ENCODE assay signal across 1 cellular context in genomic region chr1:22828151-22828817, GRCh38.
A peak's percentile ranks its signal among the peaks of the same experiment; 100 is the strongest.
TF ChIP-seq lines count a peak whose summit lies in the region.

No MANE protein-coding gene starts in this region.

TF ChIP-seq in K562, 482 proteins besides CTCF, POLR2A, EP300 and RAD21 (continued from another document):
- TF ChIP-seq CEBPG (CRISPR knock-in tag; IDR thresholded peaks at IDR 0.05) (no peak), CEBPG (tag; conservative IDR thresholded peaks at IDR 0.05 in 1 of 2, IDR thresholded peaks at IDR 0.05 in 1 of 2) (peak in 1 of 2 experiments; percentile 44; a peak in 1 of 4 replicates), ZNF79 (CRISPR knock-in tag; IDR thresholded peaks at IDR 0.05; ENCODE audit: low read depth) (no peak), RBM39 (optimal IDR thresholded peaks at IDR 0.05; ENCODE audit: low read depth, low read length) (no peak), DPF2 (IDR thresholded peaks at IDR 0.05) (no peak), KLF13 (tag; IDR thresholded peaks at IDR 0.05; ENCODE audit: borderline replicate concordance, low read depth) (no peak), USF2 (CRISPR knock-in tag; IDR thresholded peaks at IDR 0.05) (peak; percentile 64), ZNF3 (CRISPR knock-in tag; IDR thresholded peaks at IDR 0.05) (no peak), FUS (optimal IDR thresholded peaks at IDR 0.05; ENCODE audit: low read depth, low read length) (no peak), STAT6 (CRISPR knock-in tag; IDR thresholded peaks at IDR 0.05) (no peak), BHLHE40 (IDR thresholded peaks at IDR 0.05; ENCODE audit: low read length) (peak; percentile 55; the same call in 1 of the 2 replicates), POLR2AphosphoS2 (IDR thresholded peaks at IDR 0.05; ENCODE audit: low read length) (no peak), ATF7 (IDR thresholded peaks at IDR 0.05) (no peak), GATAD2B (IDR thresholded peaks at IDR 0.05; ENCODE audit: borderline replicate concordance) (no peak), ESRRA (IDR thresholded peaks at IDR 0.05; ENCODE audit: borderline replicate concordance, low read depth) (no peak), POLR3A (IDR thresholded peaks at IDR 0.05; ENCODE audit: borderline replicate concordance, extremely low read depth, insufficient read depth, insufficient read length) (no peak), CLOCK (CRISPR knock-in tag; IDR thresholded peaks at IDR 0.05; ENCODE audit: borderline replicate concordance) (no peak), RFX1 (IDR thresholded peaks at IDR 0.05) (no peak), WHSC1 (IDR thresholded peaks at IDR 0.05; ENCODE audit: low read length) (no peak), CCNT2 (IDR thresholded peaks at IDR 0.05; ENCODE audit: borderline replicate concordance, extremely low read depth, insufficient read length, low read depth, low read length) (no peak), FOXA3 (CRISPR knock-in tag; conservative IDR thresholded peaks at IDR 0.05 in 1 of 2, IDR thresholded peaks at IDR 0.05 in 1 of 2) (no peak), SMARCC2 (IDR thresholded peaks at IDR 0.05; ENCODE audit: low read depth) (no peak), PCBP2 (IDR thresholded peaks at IDR 0.05; ENCODE audit: low read depth, low read length, poor library complexity, severe bottlenecking) (no peak), CEBPB (tag; IDR thresholded peaks at IDR 0.05) (0 out of 2 replicates have a peak, but pooled peaks have one; percentile 45), SMARCB1 (IDR thresholded peaks at IDR 0.05; ENCODE audit: insufficient read length, low read depth) (no peak), GABPB1 (CRISPR knock-in tag; IDR thresholded peaks at IDR 0.05) (no peak)
- TF ChIP-seq, protein P1, sequence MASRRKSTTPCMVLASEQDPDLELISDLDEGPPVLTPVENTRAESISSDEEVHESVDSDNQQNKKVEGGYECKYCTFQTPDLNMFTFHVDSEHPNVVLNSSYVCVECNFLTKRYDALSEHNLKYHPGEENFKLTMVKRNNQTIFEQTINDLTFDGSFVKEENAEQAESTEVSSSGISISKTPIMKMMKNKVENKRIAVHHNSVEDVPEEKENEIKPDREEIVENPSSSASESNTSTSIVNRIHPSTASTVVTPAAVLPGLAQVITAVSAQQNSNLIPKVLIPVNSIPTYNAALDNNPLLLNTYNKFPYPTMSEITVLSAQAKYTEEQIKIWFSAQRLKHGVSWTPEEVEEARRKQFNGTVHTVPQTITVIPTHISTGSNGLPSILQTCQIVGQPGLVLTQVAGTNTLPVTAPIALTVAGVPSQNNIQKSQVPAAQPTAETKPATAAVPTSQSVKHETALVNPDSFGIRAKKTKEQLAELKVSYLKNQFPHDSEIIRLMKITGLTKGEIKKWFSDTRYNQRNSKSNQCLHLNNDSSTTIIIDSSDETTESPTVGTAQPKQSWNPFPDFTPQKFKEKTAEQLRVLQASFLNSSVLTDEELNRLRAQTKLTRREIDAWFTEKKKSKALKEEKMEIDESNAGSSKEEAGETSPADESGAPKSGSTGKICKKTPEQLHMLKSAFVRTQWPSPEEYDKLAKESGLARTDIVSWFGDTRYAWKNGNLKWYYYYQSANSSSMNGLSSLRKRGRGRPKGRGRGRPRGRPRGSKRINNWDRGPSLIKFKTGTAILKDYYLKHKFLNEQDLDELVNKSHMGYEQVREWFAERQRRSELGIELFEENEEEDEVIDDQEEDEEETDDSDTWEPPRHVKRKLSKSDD (conservative IDR thresholded peaks at IDR 0.05; ENCODE audit: low read length) = no peak
- TF ChIP-seq, protein P2, sequence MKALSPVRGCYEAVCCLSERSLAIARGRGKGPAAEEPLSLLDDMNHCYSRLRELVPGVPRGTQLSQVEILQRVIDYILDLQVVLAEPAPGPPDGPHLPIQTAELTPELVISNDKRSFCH (CRISPR knock-in tag; IDR thresholded peaks at IDR 0.05) = no peak
- TF ChIP-seq, protein P2 (tag; IDR thresholded peaks at IDR 0.05) = no peak
- TF ChIP-seq, protein P3, sequence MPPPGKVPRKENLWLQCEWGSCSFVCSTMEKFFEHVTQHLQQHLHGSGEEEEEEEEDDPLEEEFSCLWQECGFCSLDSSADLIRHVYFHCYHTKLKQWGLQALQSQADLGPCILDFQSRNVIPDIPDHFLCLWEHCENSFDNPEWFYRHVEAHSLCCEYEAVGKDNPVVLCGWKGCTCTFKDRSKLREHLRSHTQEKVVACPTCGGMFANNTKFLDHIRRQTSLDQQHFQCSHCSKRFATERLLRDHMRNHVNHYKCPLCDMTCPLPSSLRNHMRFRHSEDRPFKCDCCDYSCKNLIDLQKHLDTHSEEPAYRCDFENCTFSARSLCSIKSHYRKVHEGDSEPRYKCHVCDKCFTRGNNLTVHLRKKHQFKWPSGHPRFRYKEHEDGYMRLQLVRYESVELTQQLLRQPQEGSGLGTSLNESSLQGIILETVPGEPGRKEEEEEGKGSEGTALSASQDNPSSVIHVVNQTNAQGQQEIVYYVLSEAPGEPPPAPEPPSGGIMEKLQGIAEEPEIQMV (tag; conservative IDR thresholded peaks at IDR 0.05; ENCODE audit: low read depth) = no peak
- TF ChIP-seq, protein P4, sequence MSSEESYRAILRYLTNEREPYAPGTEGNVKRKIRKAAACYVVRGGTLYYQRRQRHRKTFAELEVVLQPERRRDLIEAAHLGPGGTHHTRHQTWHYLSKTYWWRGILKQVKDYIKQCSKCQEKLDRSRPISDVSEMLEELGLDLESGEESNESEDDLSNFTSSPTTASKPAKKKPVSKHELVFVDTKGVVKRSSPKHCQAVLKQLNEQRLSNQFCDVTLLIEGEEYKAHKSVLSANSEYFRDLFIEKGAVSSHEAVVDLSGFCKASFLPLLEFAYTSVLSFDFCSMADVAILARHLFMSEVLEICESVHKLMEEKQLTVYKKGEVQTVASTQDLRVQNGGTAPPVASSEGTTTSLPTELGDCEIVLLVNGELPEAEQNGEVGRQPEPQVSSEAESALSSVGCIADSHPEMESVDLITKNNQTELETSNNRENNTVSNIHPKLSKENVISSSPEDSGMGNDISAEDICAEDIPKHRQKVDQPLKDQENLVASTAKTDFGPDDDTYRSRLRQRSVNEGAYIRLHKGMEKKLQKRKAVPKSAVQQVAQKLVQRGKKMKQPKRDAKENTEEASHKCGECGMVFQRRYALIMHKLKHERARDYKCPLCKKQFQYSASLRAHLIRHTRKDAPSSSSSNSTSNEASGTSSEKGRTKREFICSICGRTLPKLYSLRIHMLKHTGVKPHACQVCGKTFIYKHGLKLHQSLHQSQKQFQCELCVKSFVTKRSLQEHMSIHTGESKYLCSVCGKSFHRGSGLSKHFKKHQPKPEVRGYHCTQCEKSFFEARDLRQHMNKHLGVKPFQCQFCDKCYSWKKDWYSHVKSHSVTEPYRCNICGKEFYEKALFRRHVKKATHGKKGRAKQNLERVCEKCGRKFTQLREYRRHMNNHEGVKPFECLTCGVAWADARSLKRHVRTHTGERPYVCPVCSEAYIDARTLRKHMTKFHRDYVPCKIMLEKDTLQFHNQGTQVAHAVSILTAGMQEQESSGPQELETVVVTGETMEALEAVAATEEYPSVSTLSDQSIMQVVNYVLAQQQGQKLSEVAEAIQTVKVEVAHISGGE (CRISPR knock-in tag; IDR thresholded peaks at IDR 0.05) = no peak
- TF ChIP-seq, protein P5, sequence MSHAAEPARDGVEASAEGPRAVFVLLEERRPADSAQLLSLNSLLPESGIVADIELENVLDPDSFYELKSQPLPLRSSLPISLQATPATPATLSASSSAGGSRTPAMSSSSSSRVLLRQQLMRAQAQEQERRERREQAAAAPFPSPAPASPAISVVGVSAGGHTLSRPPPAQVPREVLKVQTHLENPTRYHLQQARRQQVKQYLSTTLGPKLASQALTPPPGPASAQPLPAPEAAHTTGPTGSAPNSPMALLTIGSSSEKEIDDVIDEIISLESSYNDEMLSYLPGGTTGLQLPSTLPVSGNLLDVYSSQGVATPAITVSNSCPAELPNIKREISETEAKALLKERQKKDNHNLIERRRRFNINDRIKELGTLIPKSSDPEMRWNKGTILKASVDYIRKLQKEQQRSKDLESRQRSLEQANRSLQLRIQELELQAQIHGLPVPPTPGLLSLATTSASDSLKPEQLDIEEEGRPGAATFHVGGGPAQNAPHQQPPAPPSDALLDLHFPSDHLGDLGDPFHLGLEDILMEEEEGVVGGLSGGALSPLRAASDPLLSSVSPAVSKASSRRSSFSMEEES (CRISPR knock-in tag; IDR thresholded peaks at IDR 0.05) = peak; percentile 46; the same call in 1 of the 2 replicates
- TF ChIP-seq, protein P6, sequence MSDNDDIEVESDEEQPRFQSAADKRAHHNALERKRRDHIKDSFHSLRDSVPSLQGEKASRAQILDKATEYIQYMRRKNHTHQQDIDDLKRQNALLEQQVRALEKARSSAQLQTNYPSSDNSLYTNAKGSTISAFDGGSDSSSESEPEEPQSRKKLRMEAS (CRISPR knock-in tag; IDR thresholded peaks at IDR 0.05) = 0 out of 2 replicates have a peak, but pooled peaks have one; percentile 14
